2 cellular contexts compared by ENCODE assay signal in the genomic region with DNA sequence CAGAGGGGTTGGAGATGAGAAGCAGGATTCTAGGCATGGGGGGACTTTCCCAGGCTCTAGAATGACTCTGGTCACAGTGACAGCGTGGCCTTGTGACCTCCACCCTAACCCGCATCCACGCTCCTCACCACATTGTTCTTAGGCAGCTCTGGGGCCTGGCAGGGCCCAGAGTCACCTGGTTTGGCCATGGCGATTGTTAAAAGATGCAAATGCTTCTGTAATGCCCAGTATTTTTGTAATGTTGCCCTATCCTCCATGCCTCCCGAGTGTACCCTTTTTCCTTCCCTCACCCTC.
TF ChIP-seq lines count a peak whose summit lies in the region.

No MANE protein-coding gene starts in this region.

TF ChIP-seq in GM23338, 12 proteins besides CTCF, POLR2A, EP300 and RAD21 (continued from another document):
- TF ChIP-seq, protein P1, sequence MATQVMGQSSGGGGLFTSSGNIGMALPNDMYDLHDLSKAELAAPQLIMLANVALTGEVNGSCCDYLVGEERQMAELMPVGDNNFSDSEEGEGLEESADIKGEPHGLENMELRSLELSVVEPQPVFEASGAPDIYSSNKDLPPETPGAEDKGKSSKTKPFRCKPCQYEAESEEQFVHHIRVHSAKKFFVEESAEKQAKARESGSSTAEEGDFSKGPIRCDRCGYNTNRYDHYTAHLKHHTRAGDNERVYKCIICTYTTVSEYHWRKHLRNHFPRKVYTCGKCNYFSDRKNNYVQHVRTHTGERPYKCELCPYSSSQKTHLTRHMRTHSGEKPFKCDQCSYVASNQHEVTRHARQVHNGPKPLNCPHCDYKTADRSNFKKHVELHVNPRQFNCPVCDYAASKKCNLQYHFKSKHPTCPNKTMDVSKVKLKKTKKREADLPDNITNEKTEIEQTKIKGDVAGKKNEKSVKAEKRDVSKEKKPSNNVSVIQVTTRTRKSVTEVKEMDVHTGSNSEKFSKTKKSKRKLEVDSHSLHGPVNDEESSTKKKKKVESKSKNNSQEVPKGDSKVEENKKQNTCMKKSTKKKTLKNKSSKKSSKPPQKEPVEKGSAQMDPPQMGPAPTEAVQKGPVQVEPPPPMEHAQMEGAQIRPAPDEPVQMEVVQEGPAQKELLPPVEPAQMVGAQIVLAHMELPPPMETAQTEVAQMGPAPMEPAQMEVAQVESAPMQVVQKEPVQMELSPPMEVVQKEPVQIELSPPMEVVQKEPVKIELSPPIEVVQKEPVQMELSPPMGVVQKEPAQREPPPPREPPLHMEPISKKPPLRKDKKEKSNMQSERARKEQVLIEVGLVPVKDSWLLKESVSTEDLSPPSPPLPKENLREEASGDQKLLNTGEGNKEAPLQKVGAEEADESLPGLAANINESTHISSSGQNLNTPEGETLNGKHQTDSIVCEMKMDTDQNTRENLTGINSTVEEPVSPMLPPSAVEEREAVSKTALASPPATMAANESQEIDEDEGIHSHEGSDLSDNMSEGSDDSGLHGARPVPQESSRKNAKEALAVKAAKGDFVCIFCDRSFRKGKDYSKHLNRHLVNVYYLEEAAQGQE (IDR thresholded peaks at IDR 0.05; ENCODE audit: unreplicated experiment), result no peak
- TF ChIP-seq EZH2 (IDR thresholded peaks at IDR 0.05; ENCODE audit: low read depth, unreplicated experiment) (no peak), ZNF114 (CRISPR knock-in tag; IDR thresholded peaks at IDR 0.05) (no peak), EZH2phosphoT487 (IDR thresholded peaks at IDR 0.05; ENCODE audit: unreplicated experiment) (no peak), JUNB (IDR thresholded peaks at IDR 0.05; ENCODE audit: unreplicated experiment) (no peak), CREB1 (CRISPR knock-in tag; IDR thresholded peaks at IDR 0.05; ENCODE audit: low read depth) (no peak), NANOG (IDR thresholded peaks at IDR 0.05; ENCODE audit: borderline replicate concordance) (no peak), ZNF331 (CRISPR knock-in tag; IDR thresholded peaks at IDR 0.05; ENCODE audit: low read depth) (no peak), STAT1 (IDR thresholded peaks at IDR 0.05; ENCODE audit: unreplicated experiment) (no peak)
- TF ChIP-seq, protein P2, sequence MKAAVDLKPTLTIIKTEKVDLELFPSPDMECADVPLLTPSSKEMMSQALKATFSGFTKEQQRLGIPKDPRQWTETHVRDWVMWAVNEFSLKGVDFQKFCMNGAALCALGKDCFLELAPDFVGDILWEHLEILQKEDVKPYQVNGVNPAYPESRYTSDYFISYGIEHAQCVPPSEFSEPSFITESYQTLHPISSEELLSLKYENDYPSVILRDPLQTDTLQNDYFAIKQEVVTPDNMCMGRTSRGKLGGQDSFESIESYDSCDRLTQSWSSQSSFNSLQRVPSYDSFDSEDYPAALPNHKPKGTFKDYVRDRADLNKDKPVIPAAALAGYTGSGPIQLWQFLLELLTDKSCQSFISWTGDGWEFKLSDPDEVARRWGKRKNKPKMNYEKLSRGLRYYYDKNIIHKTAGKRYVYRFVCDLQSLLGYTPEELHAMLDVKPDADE (IDR thresholded peaks at IDR 0.05), result no peak
- TF ChIP-seq, protein P3, sequence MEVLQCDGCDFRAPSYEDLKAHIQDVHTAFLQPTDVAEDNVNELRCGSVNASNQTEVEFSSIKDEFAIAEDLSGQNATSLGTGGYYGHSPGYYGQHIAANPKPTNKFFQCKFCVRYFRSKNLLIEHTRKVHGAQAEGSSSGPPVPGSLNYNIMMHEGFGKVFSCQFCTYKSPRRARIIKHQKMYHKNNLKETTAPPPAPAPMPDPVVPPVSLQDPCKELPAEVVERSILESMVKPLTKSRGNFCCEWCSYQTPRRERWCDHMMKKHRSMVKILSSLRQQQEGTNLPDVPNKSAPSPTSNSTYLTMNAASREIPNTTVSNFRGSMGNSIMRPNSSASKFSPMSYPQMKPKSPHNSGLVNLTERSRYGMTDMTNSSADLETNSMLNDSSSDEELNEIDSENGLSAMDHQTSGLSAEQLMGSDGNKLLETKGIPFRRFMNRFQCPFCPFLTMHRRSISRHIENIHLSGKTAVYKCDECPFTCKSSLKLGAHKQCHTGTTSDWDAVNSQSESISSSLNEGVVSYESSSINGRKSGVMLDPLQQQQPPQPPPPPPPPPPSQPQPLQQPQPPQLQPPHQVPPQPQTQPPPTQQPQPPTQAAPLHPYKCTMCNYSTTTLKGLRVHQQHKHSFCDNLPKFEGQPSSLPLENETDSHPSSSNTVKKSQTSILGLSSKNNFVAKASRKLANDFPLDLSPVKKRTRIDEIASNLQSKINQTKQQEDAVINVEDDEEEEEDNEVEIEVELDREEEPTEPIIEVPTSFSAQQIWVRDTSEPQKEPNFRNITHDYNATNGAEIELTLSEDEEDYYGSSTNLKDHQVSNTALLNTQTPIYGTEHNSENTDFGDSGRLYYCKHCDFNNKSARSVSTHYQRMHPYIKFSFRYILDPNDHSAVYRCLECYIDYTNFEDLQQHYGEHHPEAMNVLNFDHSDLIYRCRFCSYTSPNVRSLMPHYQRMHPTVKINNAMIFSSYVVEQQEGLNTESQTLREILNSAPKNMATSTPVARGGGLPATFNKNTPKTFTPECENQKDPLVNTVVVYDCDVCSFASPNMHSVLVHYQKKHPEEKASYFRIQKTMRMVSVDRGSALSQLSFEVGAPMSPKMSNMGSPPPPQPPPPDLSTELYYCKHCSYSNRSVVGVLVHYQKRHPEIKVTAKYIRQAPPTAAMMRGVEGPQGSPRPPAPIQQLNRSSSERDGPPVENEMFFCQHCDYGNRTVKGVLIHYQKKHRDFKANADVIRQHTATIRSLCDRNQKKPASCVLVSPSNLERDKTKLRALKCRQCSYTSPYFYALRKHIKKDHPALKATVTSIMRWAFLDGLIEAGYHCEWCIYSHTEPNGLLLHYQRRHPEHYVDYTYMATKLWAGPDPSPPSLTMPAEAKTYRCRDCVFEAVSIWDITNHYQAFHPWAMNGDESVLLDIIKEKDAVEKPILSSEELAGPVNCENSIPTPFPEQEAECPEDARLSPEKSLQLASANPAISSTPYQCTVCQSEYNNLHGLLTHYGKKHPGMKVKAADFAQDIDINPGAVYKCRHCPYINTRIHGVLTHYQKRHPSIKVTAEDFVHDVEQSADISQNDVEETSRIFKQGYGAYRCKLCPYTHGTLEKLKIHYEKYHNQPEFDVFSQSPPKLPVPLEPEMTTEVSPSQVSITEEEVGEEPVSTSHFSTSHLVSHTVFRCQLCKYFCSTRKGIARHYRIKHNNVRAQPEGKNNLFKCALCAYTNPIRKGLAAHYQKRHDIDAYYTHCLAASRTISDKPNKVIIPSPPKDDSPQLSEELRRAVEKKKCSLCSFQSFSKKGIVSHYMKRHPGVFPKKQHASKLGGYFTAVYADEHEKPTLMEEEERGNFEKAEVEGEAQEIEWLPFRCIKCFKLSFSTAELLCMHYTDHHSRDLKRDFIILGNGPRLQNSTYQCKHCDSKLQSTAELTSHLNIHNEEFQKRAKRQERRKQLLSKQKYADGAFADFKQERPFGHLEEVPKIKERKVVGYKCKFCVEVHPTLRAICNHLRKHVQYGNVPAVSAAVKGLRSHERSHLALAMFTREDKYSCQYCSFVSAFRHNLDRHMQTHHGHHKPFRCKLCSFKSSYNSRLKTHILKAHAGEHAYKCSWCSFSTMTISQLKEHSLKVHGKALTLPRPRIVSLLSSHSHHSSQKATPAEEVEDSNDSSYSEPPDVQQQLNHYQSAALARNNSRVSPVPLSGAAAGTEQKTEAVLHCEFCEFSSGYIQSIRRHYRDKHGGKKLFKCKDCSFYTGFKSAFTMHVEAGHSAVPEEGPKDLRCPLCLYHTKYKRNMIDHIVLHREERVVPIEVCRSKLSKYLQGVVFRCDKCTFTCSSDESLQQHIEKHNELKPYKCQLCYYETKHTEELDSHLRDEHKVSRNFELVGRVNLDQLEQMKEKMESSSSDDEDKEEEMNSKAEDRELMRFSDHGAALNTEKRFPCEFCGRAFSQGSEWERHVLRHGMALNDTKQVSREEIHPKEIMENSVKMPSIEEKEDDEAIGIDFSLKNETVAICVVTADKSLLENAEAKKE (CRISPR knock-in tag; IDR thresholded peaks at IDR 0.05), result no peak
TF ChIP-seq in GM23338: peak in this region for 0.

TF ChIP-seq in WTC11, 78 proteins besides CTCF, POLR2A, EP300 and RAD21 (continued from another document):
- TF ChIP-seq, protein P4, sequence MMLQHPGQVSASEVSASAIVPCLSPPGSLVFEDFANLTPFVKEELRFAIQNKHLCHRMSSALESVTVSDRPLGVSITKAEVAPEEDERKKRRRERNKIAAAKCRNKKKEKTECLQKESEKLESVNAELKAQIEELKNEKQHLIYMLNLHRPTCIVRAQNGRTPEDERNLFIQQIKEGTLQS (CRISPR knock-in tag; conservative IDR thresholded peaks at IDR 0.05), result no peak
- TF ChIP-seq TEAD1 (CRISPR knock-in tag; IDR thresholded peaks at IDR 0.05) (no peak), TP53 (CRISPR knock-in tag; IDR thresholded peaks at IDR 0.05) (no peak), GABPB1 (CRISPR knock-in tag; IDR thresholded peaks at IDR 0.05) (no peak), FOXP1 (CRISPR knock-in tag; IDR thresholded peaks at IDR 0.05; ENCODE audit: borderline replicate concordance) (no peak), NR1H2 (CRISPR knock-in tag; IDR thresholded peaks at IDR 0.05) (no peak), EMX1 (CRISPR knock-in tag; IDR thresholded peaks at IDR 0.05) (no peak), PRRX2 (CRISPR knock-in tag; IDR thresholded peaks at IDR 0.05) (no peak)
- TF ChIP-seq, protein P5, sequence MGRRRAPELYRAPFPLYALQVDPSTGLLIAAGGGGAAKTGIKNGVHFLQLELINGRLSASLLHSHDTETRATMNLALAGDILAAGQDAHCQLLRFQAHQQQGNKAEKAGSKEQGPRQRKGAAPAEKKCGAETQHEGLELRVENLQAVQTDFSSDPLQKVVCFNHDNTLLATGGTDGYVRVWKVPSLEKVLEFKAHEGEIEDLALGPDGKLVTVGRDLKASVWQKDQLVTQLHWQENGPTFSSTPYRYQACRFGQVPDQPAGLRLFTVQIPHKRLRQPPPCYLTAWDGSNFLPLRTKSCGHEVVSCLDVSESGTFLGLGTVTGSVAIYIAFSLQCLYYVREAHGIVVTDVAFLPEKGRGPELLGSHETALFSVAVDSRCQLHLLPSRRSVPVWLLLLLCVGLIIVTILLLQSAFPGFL (CRISPR knock-in tag; IDR thresholded peaks at IDR 0.05; ENCODE audit: borderline replicate concordance), result no peak
- TF ChIP-seq, protein P6, sequence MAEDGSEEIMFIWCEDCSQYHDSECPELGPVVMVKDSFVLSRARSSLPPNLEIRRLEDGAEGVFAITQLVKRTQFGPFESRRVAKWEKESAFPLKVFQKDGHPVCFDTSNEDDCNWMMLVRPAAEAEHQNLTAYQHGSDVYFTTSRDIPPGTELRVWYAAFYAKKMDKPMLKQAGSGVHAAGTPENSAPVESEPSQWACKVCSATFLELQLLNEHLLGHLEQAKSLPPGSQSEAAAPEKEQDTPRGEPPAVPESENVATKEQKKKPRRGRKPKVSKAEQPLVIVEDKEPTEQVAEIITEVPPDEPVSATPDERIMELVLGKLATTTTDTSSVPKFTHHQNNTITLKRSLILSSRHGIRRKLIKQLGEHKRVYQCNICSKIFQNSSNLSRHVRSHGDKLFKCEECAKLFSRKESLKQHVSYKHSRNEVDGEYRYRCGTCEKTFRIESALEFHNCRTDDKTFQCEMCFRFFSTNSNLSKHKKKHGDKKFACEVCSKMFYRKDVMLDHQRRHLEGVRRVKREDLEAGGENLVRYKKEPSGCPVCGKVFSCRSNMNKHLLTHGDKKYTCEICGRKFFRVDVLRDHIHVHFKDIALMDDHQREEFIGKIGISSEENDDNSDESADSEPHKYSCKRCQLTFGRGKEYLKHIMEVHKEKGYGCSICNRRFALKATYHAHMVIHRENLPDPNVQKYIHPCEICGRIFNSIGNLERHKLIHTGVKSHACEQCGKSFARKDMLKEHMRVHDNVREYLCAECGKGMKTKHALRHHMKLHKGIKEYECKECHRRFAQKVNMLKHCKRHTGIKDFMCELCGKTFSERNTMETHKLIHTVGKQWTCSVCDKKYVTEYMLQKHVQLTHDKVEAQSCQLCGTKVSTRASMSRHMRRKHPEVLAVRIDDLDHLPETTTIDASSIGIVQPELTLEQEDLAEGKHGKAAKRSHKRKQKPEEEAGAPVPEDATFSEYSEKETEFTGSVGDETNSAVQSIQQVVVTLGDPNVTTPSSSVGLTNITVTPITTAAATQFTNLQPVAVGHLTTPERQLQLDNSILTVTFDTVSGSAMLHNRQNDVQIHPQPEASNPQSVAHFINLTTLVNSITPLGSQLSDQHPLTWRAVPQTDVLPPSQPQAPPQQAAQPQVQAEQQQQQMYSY (CRISPR knock-in tag; IDR thresholded peaks at IDR 0.05), result no peak
- TF ChIP-seq, protein P7, sequence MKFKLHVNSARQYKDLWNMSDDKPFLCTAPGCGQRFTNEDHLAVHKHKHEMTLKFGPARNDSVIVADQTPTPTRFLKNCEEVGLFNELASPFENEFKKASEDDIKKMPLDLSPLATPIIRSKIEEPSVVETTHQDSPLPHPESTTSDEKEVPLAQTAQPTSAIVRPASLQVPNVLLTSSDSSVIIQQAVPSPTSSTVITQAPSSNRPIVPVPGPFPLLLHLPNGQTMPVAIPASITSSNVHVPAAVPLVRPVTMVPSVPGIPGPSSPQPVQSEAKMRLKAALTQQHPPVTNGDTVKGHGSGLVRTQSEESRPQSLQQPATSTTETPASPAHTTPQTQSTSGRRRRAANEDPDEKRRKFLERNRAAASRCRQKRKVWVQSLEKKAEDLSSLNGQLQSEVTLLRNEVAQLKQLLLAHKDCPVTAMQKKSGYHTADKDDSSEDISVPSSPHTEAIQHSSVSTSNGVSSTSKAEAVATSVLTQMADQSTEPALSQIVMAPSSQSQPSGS (CRISPR knock-in tag; IDR thresholded peaks at IDR 0.05; ENCODE audit: borderline replicate concordance, low read depth), result no peak
